ENCODE assay signal across 12 cellular contexts in genomic region chr18:7872569-7872968, GRCh38.
DNase-seq lines count a peak whose midpoint lies in the region; ATAC-seq and TF ChIP-seq lines count a peak whose summit lies in the region.
"Had no signal": no experiment of that assay in that cellular context is flagged by ENCODE, and none has a peak within 500 bp of the region (broad histone marks: within the 10 kb centered on the region; RNA-seq: fewer than 3 reads in every experiment).

No MANE protein-coding gene starts in this region.

- TF ChIP-seq CTCF in epithelial cell of proximal tubule (conservative IDR thresholded peaks at IDR 0.05; ENCODE audit: low read depth, low read length) (peak; percentile 30), omental fat pad (IDR thresholded peaks at IDR 0.05) (no peak)

- peak; percentile 24 for DNase-seq in GM04504 (ENCODE audit: low read depth)
- peak; percentile 86 for DNase-seq in NCI-H2196 (lab: John Stamatoyannopoulos, UW; ENCODE audit: unreplicated experiment)
- no peak for DNase-seq in epithelial cell of proximal tubule (ENCODE audit: low read depth)
- no peak for DNase-seq in omental fat pad (ENCODE audit: low spot score)
- no peak for DNase-seq in effector CD4-positive, alpha-beta T cell
- DNase-seq in GM19240 (ENCODE audit: insufficient read length, low spot score) = no peak
- DNase-seq: naive B cell, NCI-H526 had no signal

- peak; percentile 78 for ATAC-seq in omental fat pad (ENCODE audit: low FRiP score)
- no peak for ATAC-seq in GM21576 (IDR thresholded peaks at IDR 0.05; ENCODE audit: unreplicated experiment)
- no peak for ATAC-seq in GM19397 (IDR thresholded peaks at IDR 0.05; ENCODE audit: unreplicated experiment)
- ATAC-seq: activated CD4-positive, CD25-positive, alpha-beta regulatory T cell treated with anti-CD3 and anti-CD28 coated beads, Interleukin-2, amount 50 U/mL, for 24 hours had no signal

- no peak overlapping the region for H3K4me3 ChIP-seq in epithelial cell of proximal tubule (ENCODE audit: low read depth, low read length)
- H3K4me3 ChIP-seq: coronary artery had no signal

Comparison
In these comparisons a context has a peak if more than half of its experiments do, and no peak if none do; other contexts are left out.
1. DNase-seq: peak in GM04504 (single experiment) and NCI-H2196 (single experiment); none in epithelial cell of proximal tubule (single experiment), omental fat pad (single experiment), effector CD4-positive, alpha-beta T cell (single experiment) and GM19240 (single experiment).